20 cellular contexts compared by ENCODE assay signal in the genomic region with DNA sequence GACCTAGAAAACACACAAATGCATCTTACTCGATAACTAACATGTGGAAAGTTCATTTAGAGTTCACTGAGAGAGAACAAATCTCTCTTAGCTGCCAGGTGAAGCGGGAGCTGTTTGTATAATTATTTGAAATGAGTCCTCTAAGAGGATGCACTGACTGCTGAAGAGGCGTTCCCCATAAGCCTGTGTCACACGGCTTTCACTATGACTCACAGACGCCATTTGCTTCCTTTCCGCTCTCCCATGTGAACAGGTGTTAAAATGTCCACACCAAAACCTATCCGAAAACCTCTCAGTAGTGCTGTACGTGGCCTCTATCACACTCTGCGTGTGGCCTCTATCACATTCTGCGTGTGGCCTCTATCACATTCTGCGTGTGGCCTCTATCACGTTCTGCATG.
"Had no signal": no experiment of that assay in that cellular context is flagged by ENCODE, and none has a peak within 500 bp of the region (broad histone marks: within the 10 kb centered on the region; RNA-seq: fewer than 3 reads in every experiment).

No MANE protein-coding gene starts in this region.

- H3K27me3 ChIP-seq: foreskin keratinocyte, tibial nerve, vagina had no signal

- DNase-seq: activated CD8-positive, alpha-beta memory T cell treated with anti-CD3 and anti-CD28 coated beads, Interleukin-2, amount 10 ng/mL, durations not matched to agents 7 days and 5 days; activated effector memory CD4-positive, alpha-beta T cell treated with Interleukin-2 at 50 U/mL for 16 hours; activated naive CD4-positive, alpha-beta T cell treated with anti-CD3 and anti-CD28 coated beads, Interleukin-2, amount 50 U/mL, for 16 hours; activated T-cell treated with anti-CD3 and anti-CD28 coated beads, Interleukin-2, amount 50 U/mL, for 1 hour; effector memory CD4-positive, alpha-beta T cell; foreskin keratinocyte; glutamatergic neuron; hypothalamus; left ventricle myocardium superior; mesenchymal stem cell; occipital lobe; right cardiac atrium; stimulated activated CD4-positive, alpha-beta T cell treated with anti-CD3 and anti-CD28 coated beads, Interleukin-4, amount 100 ng/mL, for 24 hours; stimulated activated naive CD4-positive, alpha-beta T cell had no signal

- ATAC-seq: activated CD8-positive, alpha-beta memory T cell treated with anti-CD3 and anti-CD28 coated beads, Interleukin-2, amount 10 ng/mL, durations not matched to agents 7 days and 5 days; foreskin keratinocyte; left ventricle myocardium superior; natural killer cell treated with Interleukin-12 subunit alpha and Interleukin-12 subunit beta and Interleukin-15 and Interleukin-18, amount 100 ng/mL, for 72 hours; right cardiac atrium; WTC11 had no signal

- H3K27ac ChIP-seq: foreskin keratinocyte, prostate gland, skin epidermis, tibial nerve, vagina had no signal

- H3K9me3 ChIP-seq: prostate gland, vagina had no signal

- H3K36me3 ChIP-seq: prostate gland, tibial nerve, vagina had no signal

- H3K4me3 ChIP-seq: prostate gland, skin epidermis, tibial nerve, vagina had no signal

- H3K4me1 ChIP-seq: foreskin keratinocyte, prostate gland, tibial nerve, vagina had no signal
